ENCODE assay signal across 9 cellular contexts in genomic region chr17:55433029-55433628, GRCh38. TPM values are rescaled to one million over a fixed set of nuclear protein-coding genes. Genes with fewer than 3 reads are reported as not detected.
A peak's percentile ranks its signal among the peaks of the same experiment; 100 is the strongest.
DNase-seq lines count a peak whose midpoint lies in the region; ATAC-seq, FAIRE-seq and TF ChIP-seq lines count a peak whose summit lies in the region.
"Had no signal": no experiment of that assay in that cellular context is flagged by ENCODE, and none has a peak within 500 bp of the region (broad histone marks: within the 10 kb centered on the region; RNA-seq: fewer than 3 reads in every experiment).

No MANE protein-coding gene starts in this region.

- H3K9me3 ChIP-seq in fibroblast of lung (ENCODE audit: control insufficient read depth, insufficient read depth, low read depth, low read length): no peaks in the 10 kb centered on the region
- H3K9me3 ChIP-seq in HAP-1: no peaks in the 10 kb centered on the region

- no peak overlapping the region for H3K4me3 Mint-ChIP-seq in activated naive CD8-positive, alpha-beta T cell treated with anti-CD3 and anti-CD28 coated beads, Interleukin-2, amount 50 U/mL, for 24 hours
- H3K4me3 Mint-ChIP-seq: activated CD8-positive, alpha-beta T cell treated with anti-CD3 and anti-CD28 coated beads, Interleukin-2, amount 10 ng/mL, durations not matched to agents 7 days and 5 days had no signal

- TF ChIP-seq CTCF in GM12865 (IDR thresholded peaks at IDR 0.05; ENCODE audit: insufficient read depth, low read depth, low read length, missing control alignments) (no peak), fibroblast of lung (conservative IDR thresholded peaks at IDR 0.05 in 1 of 2, IDR thresholded peaks at IDR 0.05 in 1 of 2; ENCODE audit: low read depth in 1 of 2, low read length in 2 of 2) (no peak)

- in situ Hi-C loops in HAP-1 (cut with MboI; ENCODE audit: low sequenced_read_pairs): no loop called here

- H3K4me1 Mint-ChIP-seq in activated naive CD8-positive, alpha-beta T cell treated with anti-CD3 and anti-CD28 coated beads, Interleukin-2, amount 50 U/mL, for 24 hours: peaks cover 56% of the 10 kb centered on the region

- H4K20me1 ChIP-seq in fibroblast of lung (ENCODE audit: control insufficient read depth, extremely low read depth, insufficient read depth, low read length): no peaks in the 10 kb centered on the region

- H3K9ac ChIP-seq in fibroblast of lung (ENCODE audit: insufficient read depth, low read length): no peak overlapping the region

- peaks cover 7% of the 10 kb centered on the region for H3K27me3 Mint-ChIP-seq in activated naive CD8-positive, alpha-beta T cell treated with anti-CD3 and anti-CD28 coated beads, Interleukin-2, amount 50 U/mL, for 24 hours

- peaks cover 21% of the 10 kb centered on the region for H3K4me1 ChIP-seq in fibroblast of lung (ENCODE audit: control insufficient read depth, extremely low read depth, insufficient read depth, low read length)
- H3K4me1 ChIP-seq in HAP-1: peaks cover 5% of the 10 kb centered on the region; the same call in 1 of the 2 replicates

- no peak overlapping the region for H3K27ac Mint-ChIP-seq in activated naive CD8-positive, alpha-beta T cell treated with anti-CD3 and anti-CD28 coated beads, Interleukin-2, amount 50 U/mL, for 24 hours
- H3K27ac Mint-ChIP-seq: activated CD8-positive, alpha-beta T cell treated with anti-CD3 and anti-CD28 coated beads, Interleukin-2, amount 10 ng/mL, durations not matched to agents 7 days and 5 days had no signal

- no peaks in the 10 kb centered on the region for H3K79me2 ChIP-seq in fibroblast of lung (ENCODE audit: control insufficient read depth, insufficient read depth, low read length)

- peaks cover 4% of the 10 kb centered on the region for H3K9me3 Mint-ChIP-seq in activated naive CD8-positive, alpha-beta T cell treated with anti-CD3 and anti-CD28 coated beads, Interleukin-2, amount 50 U/mL, for 24 hours

- H3K4me2 ChIP-seq in fibroblast of lung (ENCODE audit: extremely low read depth, insufficient read depth, low read length): peak overlapping the region; percentile 78

- no peak for ATAC-seq in activated naive CD8-positive, alpha-beta T cell treated with anti-CD3 and anti-CD28 coated beads, Interleukin-2, amount 50 U/mL, for 24 hours
- ATAC-seq in HG03571 (IDR thresholded peaks at IDR 0.05; ENCODE audit: unreplicated experiment): no peak
- ATAC-seq: activated CD8-positive, alpha-beta T cell treated with anti-CD3 and anti-CD28 coated beads, Interleukin-2, amount 10 ng/mL, durations not matched to agents 7 days and 5 days had no signal

- H3K36me3 ChIP-seq in fibroblast of lung (ENCODE audit: control insufficient read depth, insufficient read depth, low read length) (no peaks in the 10 kb centered on the region), HAP-1 (replicated peaks) (no peaks in the 10 kb centered on the region)

- H3K27me3 ChIP-seq in fibroblast of lung (ENCODE audit: control insufficient read depth, insufficient read depth, low read length) (no peaks in the 10 kb centered on the region), HAP-1 (ENCODE audit: low read depth) (no peaks in the 10 kb centered on the region)

- DNase-seq in GM12865 (ENCODE audit: low read depth) (peak; percentile 56), RCC 7860 (ENCODE audit: low spot score) (peak; percentile 78), fibroblast of lung (ENCODE audit: low read depth in 2 of 2) (peak in 1 of 2 donors; percentile 65), renal cortical epithelial cell (ENCODE audit: low read depth) (peak; percentile 91), HAP-1 (ENCODE audit: low spot score in 2 of 2) (no peak)
- no peak for DNase-seq in stimulated activated CD4-positive, alpha-beta T cell treated with anti-CD3 and anti-CD28 coated beads, Interleukin-15, amount 100 ng/mL, for 24 hours
- no peak for DNase-seq in activated naive CD8-positive, alpha-beta T cell treated with anti-CD3 and anti-CD28 coated beads, Interleukin-2, amount 50 U/mL, for 24 hours
- DNase-seq: activated CD8-positive, alpha-beta T cell treated with anti-CD3 and anti-CD28 coated beads, Interleukin-2, amount 10 ng/mL, durations not matched to agents 7 days and 5 days had no signal

- H3K27ac ChIP-seq in fibroblast of lung (ENCODE audit: insufficient read depth, low read length): peak overlapping the region; percentile 83

- peak; percentile 61 for FAIRE-seq in RCC 7860 (lab: Jason Lieb, UNC)

- H3K4me3 ChIP-seq in GM12865 (ENCODE audit: low read depth, low read length) (no peak overlapping the region), fibroblast of lung (replicated peaks in 1 of 4; ENCODE audit: control extremely low read depth in 1 of 4, insufficient read depth in 1 of 4, low read depth in 3 of 4, low read length in 4 of 4) (no peak overlapping the region), HAP-1 (no peak overlapping the region)

- no peaks in the 10 kb centered on the region for H3K36me3 Mint-ChIP-seq in activated naive CD8-positive, alpha-beta T cell treated with anti-CD3 and anti-CD28 coated beads, Interleukin-2, amount 50 U/mL, for 24 hours (ENCODE audit: low read depth)

- no peak overlapping the region for H2AFZ ChIP-seq in fibroblast of lung (ENCODE audit: low read length)

RNA-seq across cellular contexts. Expression of gene MMD, which starts 11.5 kb away (rescaled TPM):
- total RNA-seq in fibroblast of lung (36.3 and 44.7 TPM in 2 replicates), renal cortical epithelial cell (33.1 and 57.5 TPM in 2 replicates)
- polyA plus RNA-seq in fibroblast of lung: 16.0 TPM in 2 replicates
- 9.2 and 9.5 TPM in 2 replicates for polyA plus RNA-seq in fibroblast of lung (2012)
- 1.2 and 7.4 TPM in 2 replicates for polyA minus RNA-seq in fibroblast of lung (ENCODE audit: low replicate concordance)

Comparison
In these comparisons a context has a peak if more than half of its experiments do, and no peak if none do; other contexts are left out.
1. DNase-seq: peak in GM12865 (single experiment), RCC 7860 (single experiment) and renal cortical epithelial cell (single experiment); none in HAP-1 (0 of 2), stimulated activated CD4-positive, alpha-beta T cell treated with anti-CD3 and anti-CD28 coated beads, Interleukin-15, amount 100 ng/mL, for 24 hours (single experiment) and activated naive CD8-positive, alpha-beta T cell treated with anti-CD3 and anti-CD28 coated beads, Interleukin-2, amount 50 U/mL, for 24 hours (single experiment).